In the genomic region with DNA sequence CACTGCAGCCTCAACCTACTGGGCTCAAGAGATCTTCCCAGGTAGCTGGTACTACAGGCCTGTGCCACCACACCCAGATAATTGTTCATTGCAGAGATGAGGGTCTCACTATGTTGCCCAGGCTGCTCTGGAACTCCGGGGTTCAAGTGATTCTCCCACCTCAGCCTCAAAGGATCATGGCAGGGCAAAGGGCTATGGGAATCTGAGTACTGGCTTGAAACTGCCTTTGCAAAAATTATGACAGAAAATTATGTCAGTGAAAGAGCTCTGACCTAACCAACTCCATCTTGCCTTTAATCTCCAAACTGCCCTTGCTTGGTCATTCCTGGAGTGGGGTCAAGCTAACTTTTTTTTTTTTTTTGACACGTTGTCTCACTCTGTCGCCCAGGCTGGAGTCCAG, we compare ENCODE assay signal across 1 cellular context.
TF ChIP-seq lines count a peak whose summit lies in the region.

No MANE protein-coding gene starts in this region.

TF ChIP-seq in HepG2, 621 proteins besides CTCF, POLR2A, EP300 and RAD21:
- TF ChIP-seq ZNF121 (CRISPR knock-in tag; IDR thresholded peaks at IDR 0.05) = peak; percentile 51; the same call in 1 of the 2 replicates
- TF ChIP-seq TRIM24 (CRISPR knock-in tag; IDR thresholded peaks at IDR 0.05) = no peak
TF ChIP-seq in HepG2: peak in this region for 1.
